In genomic region chr17:28571255-28572122, GRCh38 we compare ENCODE assay signal across 1 cellular context.
TF ChIP-seq lines count a peak whose summit lies in the region.

Gene PIGS (minus strand): TSS chr17:28571524. CDS start chr17:28571496, 28 bp downstream.

TF ChIP-seq in HepG2, 621 proteins besides CTCF, POLR2A, EP300 and RAD21 (continued from another document and continues in another):
- TF ChIP-seq ZNF318 (CRISPR knock-in tag; IDR thresholded peaks at IDR 0.05) (no peak), ZNF749 (CRISPR knock-in tag; IDR thresholded peaks at IDR 0.05; ENCODE audit: borderline replicate concordance) (no peak; the same call in 1 of the 2 replicates), ZNF512 (CRISPR knock-in tag; IDR thresholded peaks at IDR 0.05) (no peak), KLF6 (CRISPR knock-in tag; IDR thresholded peaks at IDR 0.05) (no peak), PHF5A (CRISPR knock-in tag; IDR thresholded peaks at IDR 0.05; ENCODE audit: low read depth, unreplicated experiment) (no peak), AFF4 (CRISPR knock-in tag; IDR thresholded peaks at IDR 0.05) (no peak), HIC2 (CRISPR knock-in tag; IDR thresholded peaks at IDR 0.05; ENCODE audit: low read depth) (no peak; the same call in 1 of the 2 replicates), KAT8 (CRISPR knock-in tag; IDR thresholded peaks at IDR 0.05) (peak; percentile 66), MED1 (CRISPR knock-in tag; IDR thresholded peaks at IDR 0.05) (peak; percentile 28), GABPB1 (CRISPR knock-in tag; IDR thresholded peaks at IDR 0.05) (peak; percentile 89), MNT (IDR thresholded peaks at IDR 0.05) (no peak), ATF1 (CRISPR knock-in tag; IDR thresholded peaks at IDR 0.05) (no peak; the same call in 1 of the 2 replicates), SNAPC5 (CRISPR knock-in tag; IDR thresholded peaks at IDR 0.05; ENCODE audit: borderline replicate concordance) (no peak), HOXA7 (CRISPR knock-in tag; IDR thresholded peaks at IDR 0.05) (no peak), ISX (CRISPR knock-in tag; conservative IDR thresholded peaks at IDR 0.05) (no peak), ZSCAN9 (CRISPR knock-in tag; IDR thresholded peaks at IDR 0.05; ENCODE audit: borderline replicate concordance) (no peak), ZNF772 (CRISPR knock-in tag; IDR thresholded peaks at IDR 0.05) (no peak), TOPORS (CRISPR knock-in tag; IDR thresholded peaks at IDR 0.05) (no peak), PRDM10 (CRISPR knock-in tag; IDR thresholded peaks at IDR 0.05; ENCODE audit: low read depth) (peak; percentile 82), SMYD3 (CRISPR knock-in tag; IDR thresholded peaks at IDR 0.05) (no peak), SMAD1 (CRISPR knock-in tag; IDR thresholded peaks at IDR 0.05; ENCODE audit: borderline replicate concordance, low read depth) (no peak), ZNF776 (CRISPR knock-in tag; IDR thresholded peaks at IDR 0.05) (no peak), SALL1 (CRISPR knock-in tag; IDR thresholded peaks at IDR 0.05) (no peak), ZBTB20 (CRISPR knock-in tag; IDR thresholded peaks at IDR 0.05; ENCODE audit: borderline replicate concordance, low read depth) (no peak), MAF1 (CRISPR knock-in tag; IDR thresholded peaks at IDR 0.05; ENCODE audit: borderline replicate concordance) (no peak), CREM (IDR thresholded peaks at IDR 0.05) (no peak), CREM (CRISPR knock-in tag; IDR thresholded peaks at IDR 0.05) (no peak), ARID2 (CRISPR knock-in tag; IDR thresholded peaks at IDR 0.05; ENCODE audit: borderline replicate concordance) (no peak), KDM4B (CRISPR knock-in tag; IDR thresholded peaks at IDR 0.05) (no peak), ZSCAN5A (CRISPR knock-in tag; IDR thresholded peaks at IDR 0.05; ENCODE audit: borderline replicate concordance) (no peak), ZSCAN20 (CRISPR knock-in tag; IDR thresholded peaks at IDR 0.05; ENCODE audit: borderline replicate concordance) (no peak), IRX3 (CRISPR knock-in tag; IDR thresholded peaks at IDR 0.05; ENCODE audit: borderline replicate concordance, low read depth) (no peak), ZNF296 (CRISPR knock-in tag; conservative IDR thresholded peaks at IDR 0.05) (no peak), PTBP1 (IDR thresholded peaks at IDR 0.05; ENCODE audit: low read depth, low read length, poor library complexity, severe bottlenecking) (no peak), ZBTB1 (CRISPR knock-in tag; IDR thresholded peaks at IDR 0.05; ENCODE audit: borderline replicate concordance) (no peak), DDIT3 (CRISPR knock-in tag; IDR thresholded peaks at IDR 0.05) (no peak)
